ENCODE assay signal across 2 cellular contexts in genomic region chr3:122239112-122239511, GRCh38.
TF ChIP-seq lines count a peak whose summit lies in the region.

No MANE protein-coding gene starts in this region.

TF ChIP-seq in HepG2, 621 proteins besides CTCF, POLR2A, EP300 and RAD21 (continued from another document):
- 0 out of 2 replicates have a peak, but pooled peaks have one; percentile 8 for TF ChIP-seq STAG1 (CRISPR knock-in tag; IDR thresholded peaks at IDR 0.05)
- no peak for TF ChIP-seq IKZF1 (IDR thresholded peaks at IDR 0.05)
- TF ChIP-seq SMC3 (IDR thresholded peaks at IDR 0.05; ENCODE audit: low read length) = peak; percentile 14; the same call in 1 of the 2 replicates

TF ChIP-seq in WTC11, 78 proteins besides CTCF, POLR2A, EP300 and RAD21:
- TF ChIP-seq E2F5 (CRISPR knock-in tag; IDR thresholded peaks at IDR 0.05) (no peak), E2F4 (CRISPR knock-in tag; IDR thresholded peaks at IDR 0.05; ENCODE audit: borderline replicate concordance, low read depth) (no peak), ZNF281 (CRISPR knock-in tag; IDR thresholded peaks at IDR 0.05) (no peak), ZNF532 (CRISPR knock-in tag; IDR thresholded peaks at IDR 0.05; ENCODE audit: borderline replicate concordance) (no peak), MAX (CRISPR knock-in tag; IDR thresholded peaks at IDR 0.05) (no peak), E2F1 (CRISPR knock-in tag; IDR thresholded peaks at IDR 0.05) (no peak), USF2 (CRISPR knock-in tag; IDR thresholded peaks at IDR 0.05) (no peak), ELF4 (CRISPR knock-in tag; IDR thresholded peaks at IDR 0.05; ENCODE audit: low read depth) (no peak), SMAD3 (CRISPR knock-in tag; IDR thresholded peaks at IDR 0.05; ENCODE audit: borderline replicate concordance) (no peak)
